In genomic region chr2:224011837-224012236, GRCh38 we compare ENCODE assay signal across 22 cellular contexts.
"Had no signal": no experiment of that assay in that cellular context is flagged by ENCODE, and none has a peak within 500 bp of the region (broad histone marks: within the 10 kb centered on the region; RNA-seq: fewer than 3 reads in every experiment).

No MANE protein-coding gene starts in this region.

- H3K4me3 ChIP-seq: colonic mucosa, esophagus squamous epithelium, gastroesophageal sphincter, heart left ventricle, hepatocyte, left lung, lower lobe of right lung had no signal

- ATAC-seq: esophagus mucosa; foreskin keratinocyte; gastroesophageal sphincter; heart left ventricle; left cardiac atrium; left lung; left ventricle myocardium superior; lower lobe of right lung; naive thymus-derived CD4-positive, alpha-beta T cell had no signal

- H3K4me2 ChIP-seq: hepatocyte had no signal

- H3K4me1 ChIP-seq: gastroesophageal sphincter, left lung, lower lobe of right lung had no signal

- DNase-seq: colonic mucosa; cortex of kidney; effector CD4-positive, alpha-beta T cell; effector memory CD4-positive, alpha-beta T cell; erythroblast; esophagus squamous epithelium; foreskin keratinocyte; heart left ventricle; hypothalamus; immature natural killer cell; islet precursor cell; left cardiac atrium; left lung; left ventricle myocardium superior; lower lobe of right lung; mesenchymal stem cell; midbrain; naive thymus-derived CD4-positive, alpha-beta T cell had no signal

- H3K9me3 ChIP-seq: colonic mucosa, esophagus squamous epithelium, gastroesophageal sphincter, heart left ventricle, left lung, lower lobe of right lung had no signal

- H2AFZ ChIP-seq: hepatocyte had no signal

- H3K27ac ChIP-seq: colonic mucosa, epithelial cell of prostate, esophagus squamous epithelium, foreskin keratinocyte, gastroesophageal sphincter, heart left ventricle, hepatocyte, left lung, lower lobe of right lung had no signal

- H3K36me3 ChIP-seq: colonic mucosa, esophagus squamous epithelium, gastroesophageal sphincter, heart left ventricle, left lung, lower lobe of right lung had no signal

- H3K27me3 ChIP-seq: colonic mucosa, esophagus squamous epithelium, foreskin keratinocyte, gastroesophageal sphincter, heart left ventricle, hepatocyte had no signal
